ENCODE assay signal across 33 cellular contexts in genomic region chr12:17335487-17335886, GRCh38.
"Had no signal": no experiment of that assay in that cellular context is flagged by ENCODE, and none has a peak within 500 bp of the region (broad histone marks: within the 10 kb centered on the region; RNA-seq: fewer than 3 reads in every experiment).

No MANE protein-coding gene starts in this region.

- DNase-seq: Karpas-422, Kasumi-1, MG63, MM.1S, MV-4-11, NCI-H1048, NCI-H1092, NCI-H1092 treated with DMSO at 0.1 percent for 48 hours, NCI-H1105, NCI-H1417 treated with DMSO at 0.1 percent for 48 hours, NCI-H1436, NCI-H1436 treated with DMSO at 0.1 percent for 48 hours, NCI-H146, NCI-H1694, NCI-H1694 treated with DMSO at 0.1 percent for 48 hours, NCI-H187, NCI-H187 treated with DMSO at 0.1 percent for 48 hours, NCI-H1930, NCI-H2029, NCI-H2029 treated with DMSO at 0.1 percent for 48 hours, NCI-H2081, NCI-H2081 treated with DMSO at 0.1 percent for 48 hours, NCI-H2107, NCI-H2171, NCI-H2171 treated with DMSO at 0.1 percent for 48 hours, NCI-H2227 treated with DMSO at 0.1 percent for 48 hours, NCI-H226, NCI-H345, NCI-H446, NCI-H446 treated with DMSO at 0.1 percent for 48 hours, NCI-H510A, NCI-H510A treated with DMSO at 0.1 percent for 48 hours, NCI-H524 had no signal

- H3K36me3 ChIP-seq: MG63 had no signal

- H3K4me3 ChIP-seq: MG63 had no signal

- H3K9me3 ChIP-seq: MG63 had no signal

- H3K27me3 ChIP-seq: MG63 had no signal
